In the genomic region with DNA sequence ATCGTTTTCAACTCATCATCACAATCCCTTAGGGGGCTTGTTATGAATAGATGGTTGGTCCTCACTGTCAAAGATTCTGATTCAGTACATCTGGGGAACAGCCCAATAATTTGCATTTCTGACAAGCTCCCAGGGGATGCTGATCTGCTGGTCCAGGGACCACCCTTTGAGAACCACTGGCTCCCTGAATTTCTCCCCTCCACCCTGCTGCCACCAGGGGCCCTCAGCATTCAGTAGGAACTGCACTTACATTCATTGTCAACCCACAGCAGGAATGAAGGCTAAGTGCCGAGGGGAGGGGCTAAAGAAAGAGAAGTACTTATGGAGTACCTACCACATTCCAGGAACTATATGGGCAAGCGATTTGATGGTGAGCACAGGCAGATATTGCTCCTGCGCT, we compare ENCODE assay signal across 16 cellular contexts.
A peak's percentile ranks its signal among the peaks of the same experiment; 100 is the strongest.
DNase-seq lines count a peak whose midpoint lies in the region; ATAC-seq and TF ChIP-seq lines count a peak whose summit lies in the region.
"Had no signal": no experiment of that assay in that cellular context is flagged by ENCODE, and none has a peak within 500 bp of the region (broad histone marks: within the 10 kb centered on the region; RNA-seq: fewer than 3 reads in every experiment).

No MANE protein-coding gene starts in this region.

- peak; percentile 73 for ATAC-seq in PC-3
- ATAC-seq in effector memory CD8-positive, alpha-beta T cell (replicated peaks) = no peak
- ATAC-seq in upper lobe of left lung (ENCODE audit: low FRiP score in 2 of 2) = no peak
- ATAC-seq: left colon had no signal

- H3K27me3 ChIP-seq in PC-3 (ENCODE audit: low read length) (no peaks in the 10 kb centered on the region), upper lobe of left lung (no peaks in the 10 kb centered on the region)

- no peak overlapping the region for H3K27ac Mint-ChIP-seq in effector memory CD8-positive, alpha-beta T cell
- H3K27ac Mint-ChIP-seq: activated naive CD8-positive, alpha-beta T cell treated with anti-CD3 and anti-CD28 coated beads, Interleukin-2, amount 10 ng/mL, durations not matched to agents 7 days and 5 days; dendritic cell treated with granulocyte-macrophage colony-stimulating factor and Interleukin-4, amounts not matched to agents 40 ng/mL and 50 ng/mL, for 4 days; nephron progenitor cell had no signal

- TF ChIP-seq CTCF in GM12865 (IDR thresholded peaks at IDR 0.05; ENCODE audit: insufficient read depth, low read depth, low read length, missing control alignments) = peak; percentile 13
- peak; percentile 60 for TF ChIP-seq CTCF in PC-3 (conservative IDR thresholded peaks at IDR 0.05; ENCODE audit: low read depth, low read length)
- peak; percentile 21 for TF ChIP-seq CTCF in fibroblast of villous mesenchyme (IDR thresholded peaks at IDR 0.05; ENCODE audit: insufficient read depth, low read depth, low read length)
- TF ChIP-seq CTCF in upper lobe of left lung (IDR thresholded peaks at IDR 0.05) = no peak

- no peaks in the 10 kb centered on the region for H3K4me1 ChIP-seq in PC-3 (ENCODE audit: insufficient read depth, low read length)
- H3K4me1 ChIP-seq in upper lobe of left lung = no peaks in the 10 kb centered on the region

- no peaks in the 10 kb centered on the region for H3K79me2 ChIP-seq in PC-3 (ENCODE audit: low read length)

- H3K9me3 ChIP-seq in PC-3 (ENCODE audit: low read length) (no peaks in the 10 kb centered on the region), upper lobe of left lung (no peaks in the 10 kb centered on the region)

- intact Hi-C loops in PC-3 (cut with micrococcal nuclease) = no loop called here

- POLR2A ChIA-PET in PC-3 (lab: Charles Lee; ENCODE audit: unreplicated experiment) = no interaction called here

- no peak for TF ChIP-seq POLR2A in upper lobe of left lung (IDR thresholded peaks at IDR 0.05)

- no peaks in the 10 kb centered on the region for H3K36me3 Mint-ChIP-seq in effector memory CD8-positive, alpha-beta T cell (ENCODE audit: insufficient read depth)
- H3K36me3 Mint-ChIP-seq: activated naive CD8-positive, alpha-beta T cell treated with anti-CD3 and anti-CD28 coated beads, Interleukin-2, amount 10 ng/mL, durations not matched to agents 7 days and 5 days had no signal

- H3K27me3 Mint-ChIP-seq in effector memory CD8-positive, alpha-beta T cell = peaks cover 14 to 23% of the 10 kb centered on the region in 2 donors

- TF ChIP-seq EP300 in upper lobe of left lung (IDR thresholded peaks at IDR 0.05) = no peak

- H3K9ac ChIP-seq in PC-3 (ENCODE audit: low read length) = no peak overlapping the region

- H3K4me3 ChIP-seq in GM12865 (ENCODE audit: low read depth, low read length) (no peak overlapping the region), PC-3 (ENCODE audit: low read length) (no peak overlapping the region), fibroblast of villous mesenchyme (ENCODE audit: low read depth, low read length) (no peak overlapping the region), upper lobe of left lung (no peak overlapping the region)

- no TSS peak for BruUV-seq in PC-3 (replicated peaks; lab: Mats Ljungman, UMichigan)

- H3K9me2 ChIP-seq in PC-3 (replicated peaks; ENCODE audit: low read length) = no peaks in the 10 kb centered on the region

- WGBS in upper lobe of left lung, 2 donors = 77 to 83% methylated on average over 4 of the region's 4 CpGs

- DNase-seq in AG20443 (ENCODE audit: low spot score) (peak; percentile 7), GM12865 (ENCODE audit: low read depth) (peak; percentile 37), PC-3 (peak; percentile 33), fibroblast of villous mesenchyme (ENCODE audit: low read depth) (peak; percentile 5), NCI-H146 (lab: John Stamatoyannopoulos, UW) (no peak), upper lobe of left lung (no peak)
- no peak for DNase-seq in activated CD8-positive, alpha-beta memory T cell treated with anti-CD3 and anti-CD28 coated beads for 24 hours
- DNase-seq in effector memory CD8-positive, alpha-beta T cell = no peak
- DNase-seq: activated CD8-positive, alpha-beta memory T cell treated with anti-CD3 and anti-CD28 coated beads, Interleukin-2, amount 50 U/mL, for 4 hours; activated naive CD8-positive, alpha-beta T cell treated with anti-CD3 and anti-CD28 coated beads, Interleukin-2, amount 10 ng/mL, durations not matched to agents 7 days and 5 days; left colon; NCI-H2171; nephron progenitor cell; small intestine had no signal

- H3K9me3 Mint-ChIP-seq in effector memory CD8-positive, alpha-beta T cell = no peaks in the 10 kb centered on the region
- H3K9me3 Mint-ChIP-seq: activated naive CD8-positive, alpha-beta T cell treated with anti-CD3 and anti-CD28 coated beads, Interleukin-2, amount 10 ng/mL, durations not matched to agents 7 days and 5 days; dendritic cell treated with granulocyte-macrophage colony-stimulating factor and Interleukin-4, amounts not matched to agents 40 ng/mL and 50 ng/mL, for 4 days; nephron progenitor cell had no signal

- H2AFZ ChIP-seq in PC-3 (ENCODE audit: low read length) = no peak overlapping the region

- H3K36me3 ChIP-seq in PC-3 (ENCODE audit: low read depth, low read length) (no peaks in the 10 kb centered on the region), upper lobe of left lung (no peaks in the 10 kb centered on the region)

- no peaks in the 10 kb centered on the region for H3K4me1 Mint-ChIP-seq in effector memory CD8-positive, alpha-beta T cell (ENCODE audit: low read depth in 2 of 2)
- H3K4me1 Mint-ChIP-seq: activated naive CD8-positive, alpha-beta T cell treated with anti-CD3 and anti-CD28 coated beads, Interleukin-2, amount 10 ng/mL, durations not matched to agents 7 days and 5 days; nephron progenitor cell had no signal

- H3K27ac ChIP-seq in PC-3 (ENCODE audit: low read length) (no peak overlapping the region), upper lobe of left lung (no peak overlapping the region)
- H3K27ac ChIP-seq: VCaP had no signal

- H3F3A ChIP-seq in PC-3 (ENCODE audit: low read length, unreplicated experiment) = no peaks in the 10 kb centered on the region

- H4K20me1 ChIP-seq in PC-3 (ENCODE audit: low read length) = no peaks in the 10 kb centered on the region

- CTCF ChIA-PET in PC-3 (lab: Charles Lee) = no interaction called here

- no peak overlapping the region for H3K4me2 ChIP-seq in PC-3 (ENCODE audit: low read length)

- H3K4me3 Mint-ChIP-seq in effector memory CD8-positive, alpha-beta T cell = no peak overlapping the region
- H3K4me3 Mint-ChIP-seq: activated naive CD8-positive, alpha-beta T cell treated with anti-CD3 and anti-CD28 coated beads, Interleukin-2, amount 10 ng/mL, durations not matched to agents 7 days and 5 days; dendritic cell treated with granulocyte-macrophage colony-stimulating factor and Interleukin-4, amounts not matched to agents 40 ng/mL and 50 ng/mL, for 4 days; nephron progenitor cell had no signal

Comparison
In these comparisons a context has a peak if more than half of its experiments do, and no peak if none do; other contexts are left out.
1. DNase-seq: peak in AG20443 (single experiment), GM12865 (single experiment), PC-3 (single experiment) and fibroblast of villous mesenchyme (single experiment); none in NCI-H146 (single experiment), activated CD8-positive, alpha-beta memory T cell treated with anti-CD3 and anti-CD28 coated beads for 24 hours (single experiment), effector memory CD8-positive, alpha-beta T cell (0 of 3) and upper lobe of left lung (0 of 2).
2. CTCF ChIP-seq: peak in GM12865 (single experiment), PC-3 (single experiment) and fibroblast of villous mesenchyme (single experiment); none in upper lobe of left lung (0 of 6).